9 cellular contexts compared by ENCODE assay signal in genomic region chr1:119549719-119550141, GRCh38. TPM values are rescaled to one million over a fixed set of nuclear protein-coding genes. Genes with fewer than 3 reads are reported as not detected.
DNase-seq lines count a peak whose midpoint lies in the region; ATAC-seq and TF ChIP-seq lines count a peak whose summit lies in the region.
"Had no signal": no experiment of that assay in that cellular context is flagged by ENCODE, and none has a peak within 500 bp of the region (broad histone marks: within the 10 kb centered on the region; RNA-seq: fewer than 3 reads in every experiment).

No MANE protein-coding gene starts in this region.

- intact Hi-C loops in PC-9 (cut with micrococcal nuclease; ENCODE audit: unreplicated experiment) = loop anchor here (1.0 kb wide), 2 partner anchors 62 to 322 kb away; no protein-coding TSS in a partner anchor
- intact Hi-C loops in dendritic cell treated with granulocyte-macrophage colony-stimulating factor and Interleukin-4, amounts not matched to agents 40 ng/mL and 50 ng/mL, for 4 days (cut with micrococcal nuclease) = loop anchor here (1.0 to 5.0 kb wide), 4 partner anchors 33 to 127 kb away; no protein-coding TSS in a partner anchor

- H3K36me3 Mint-ChIP-seq in dendritic cell treated with granulocyte-macrophage colony-stimulating factor and Interleukin-4, amounts not matched to agents 40 ng/mL and 50 ng/mL, for 4 days (ENCODE audit: low read depth) = peaks cover 5% of the 10 kb centered on the region
- H3K36me3 Mint-ChIP-seq: T-cell had no signal

- H3K27me3 Mint-ChIP-seq in dendritic cell treated with granulocyte-macrophage colony-stimulating factor and Interleukin-4, amounts not matched to agents 40 ng/mL and 50 ng/mL, for 4 days = no peaks in the 10 kb centered on the region

- TF ChIP-seq CTCF in PC-9 (conservative IDR thresholded peaks at IDR 0.05) = peak; percentile 76

- no peaks in the 10 kb centered on the region for H3K36me3 ChIP-seq in PC-9 (ENCODE audit: low read depth)

- H3K79me2 ChIP-seq in PC-9 (ENCODE audit: low read depth) = no peaks in the 10 kb centered on the region

- no peak overlapping the region for H3K27ac ChIP-seq in PC-9

- no TSS peak for BruUV-seq in PC-9 (replicated peaks; lab: Mats Ljungman, UMichigan)

- H3K27ac Mint-ChIP-seq in dendritic cell treated with granulocyte-macrophage colony-stimulating factor and Interleukin-4, amounts not matched to agents 40 ng/mL and 50 ng/mL, for 4 days = peak overlapping the region; percentile 28
- H3K27ac Mint-ChIP-seq: T-cell had no signal

- ATAC-seq in GM19324 (IDR thresholded peaks at IDR 0.05; ENCODE audit: low FRiP score, unreplicated experiment) (peak; percentile 47), GM18517 (IDR thresholded peaks at IDR 0.05; ENCODE audit: unreplicated experiment) (no peak), HG03571 (IDR thresholded peaks at IDR 0.05; ENCODE audit: unreplicated experiment) (no peak)
- ATAC-seq: T-cell had no signal

- no peaks in the 10 kb centered on the region for H4K20me1 ChIP-seq in PC-9 (ENCODE audit: insufficient read depth)

- CTCF ChIA-PET in PC-9 (lab: Charles Lee) = interaction anchor here (0.6 to 0.7 kb wide), 2 partner anchors 22 to 626 kb away, joined by 3 read pairs; partner anchors contain the start of gene SEC22B

- H3K27me3 ChIP-seq in PC-9 (ENCODE audit: insufficient read depth, low read depth) = no peaks in the 10 kb centered on the region

- no peaks in the 10 kb centered on the region for H3F3A ChIP-seq in PC-9 (ENCODE audit: insufficient read depth, low read depth)

- no peaks in the 10 kb centered on the region for H3K9me3 ChIP-seq in PC-9 (ENCODE audit: insufficient read depth, low read depth)

- H3K4me1 Mint-ChIP-seq in dendritic cell treated with granulocyte-macrophage colony-stimulating factor and Interleukin-4, amounts not matched to agents 40 ng/mL and 50 ng/mL, for 4 days (ENCODE audit: low read depth) = peaks cover 11% of the 10 kb centered on the region
- H3K4me1 Mint-ChIP-seq: T-cell had no signal

- H3K4me1 ChIP-seq in PC-9 (replicated peaks; ENCODE audit: insufficient read depth) = peaks cover 13% of the 10 kb centered on the region

- no peak overlapping the region for H2AFZ ChIP-seq in PC-9

- no peaks in the 10 kb centered on the region for H3K9me2 ChIP-seq in PC-9 (ENCODE audit: insufficient read depth)

- no peaks in the 10 kb centered on the region for H3K9me3 Mint-ChIP-seq in dendritic cell treated with granulocyte-macrophage colony-stimulating factor and Interleukin-4, amounts not matched to agents 40 ng/mL and 50 ng/mL, for 4 days
- H3K9me3 Mint-ChIP-seq: T-cell had no signal

- H3K4me3 Mint-ChIP-seq in dendritic cell treated with granulocyte-macrophage colony-stimulating factor and Interleukin-4, amounts not matched to agents 40 ng/mL and 50 ng/mL, for 4 days = no peak overlapping the region
- H3K4me3 Mint-ChIP-seq: T-cell had no signal

- POLR2A ChIA-PET in PC-9 (lab: Charles Lee; ENCODE audit: unreplicated experiment) = no interaction called here

- DNase-seq in COR-L47 (lab: John Stamatoyannopoulos, UW) (peak; percentile 75), Kasumi-1 (lab: John Stamatoyannopoulos, UW) (peak; percentile 83 to 92), PC-9 (peak; percentile 51 to 59), medulla oblongata (ENCODE audit: extremely low spot score) (peak; percentile 89)

- H3K4me2 ChIP-seq in PC-9 = no peak overlapping the region

- no peak overlapping the region for H3K4me3 ChIP-seq in PC-9

RNA-seq across cellular contexts. Expression of gene HSD3B1, which starts 42.7 kb away (rescaled TPM):
- 0.39 TPM in 1 of 2 replicates, not detected in the other for total RNA-seq in PC-9 (2021)
- total RNA-seq: T-cell had no signal
